Comparison of ENCODE assay signal across 8 cellular contexts in the genomic region with DNA sequence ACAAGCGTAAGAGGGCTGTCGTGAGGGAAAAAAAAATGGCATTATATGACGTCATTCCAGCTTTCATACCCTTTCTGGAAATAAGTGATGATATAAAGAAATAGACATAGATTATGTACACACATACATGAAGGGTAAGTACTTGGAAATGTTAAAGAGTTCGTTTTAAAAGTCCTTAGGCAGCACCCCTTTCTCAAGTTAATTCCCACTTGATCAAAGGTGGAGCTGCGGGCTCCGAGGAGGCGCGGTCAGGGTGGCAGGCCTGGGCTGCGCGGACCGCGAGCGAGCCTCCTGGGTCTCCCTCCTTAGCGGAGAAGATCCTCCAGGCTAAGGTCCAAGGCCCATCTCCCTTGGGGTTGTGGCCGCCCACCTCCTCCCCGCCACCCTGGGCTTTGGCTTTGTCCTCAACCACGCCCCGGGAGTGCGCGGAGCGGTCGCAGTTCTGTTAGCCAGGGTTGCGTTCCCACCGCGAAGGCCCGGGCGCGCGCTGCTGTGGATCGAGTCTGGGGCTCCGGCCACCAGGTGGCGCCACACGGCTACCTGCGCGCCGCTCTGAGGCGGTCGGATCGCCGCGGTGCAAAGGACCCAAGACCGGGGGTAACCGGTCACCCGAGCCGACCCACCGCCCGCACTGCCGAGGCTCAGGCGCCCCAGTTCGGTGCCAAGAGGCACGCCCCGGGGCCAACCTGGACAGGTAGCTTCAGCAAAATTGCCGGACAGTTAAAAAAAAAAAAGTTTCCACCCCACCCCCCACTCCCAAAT.
A peak's percentile ranks its signal among the peaks of the same experiment; 100 is the strongest.
DNase-seq lines count a peak whose midpoint lies in the region; TF ChIP-seq lines count a peak whose summit lies in the region.

No MANE protein-coding gene starts in this region.

- POLR2A ChIA-PET in HEK293T (lab: Yijun Ruan, JAX), result interaction anchor here (3.1 kb wide), 1 partner anchor 216 kb away, joined by 9 read pairs; a partner anchor contains a TSS

- no peaks in the 10 kb centered on the region for H3K4me1 ChIP-seq in breast epithelium

- CTCF ChIA-PET in HEK293T (lab: Yijun Ruan, JAX), result interaction anchor here (0.6 to 1.1 kb wide), 7 partner anchors 13 to 310 kb away, joined by 3 to 5 read pairs (median 4); no protein-coding TSS in a partner anchor

- intact Hi-C loops in breast epithelium (cut with DNase I; ENCODE audit: low total_unique reads), result no loop called here

- H3K27ac ChIP-seq in WERI-Rb-1 (peak overlapping the region; percentile 59), breast epithelium (peak overlapping the region; percentile 26 to 37)

- peak; percentile 94 for TF ChIP-seq CTCF in WERI-Rb-1 (IDR thresholded peaks at IDR 0.05; ENCODE audit: low read depth, low read length)
- TF ChIP-seq CTCF in breast epithelium (IDR thresholded peaks at IDR 0.05), result peak; percentile 79 to 85 (median 83)

- H3K4me3 ChIP-seq in WERI-Rb-1 (ENCODE audit: low read depth, low read length) (peak overlapping the region; percentile 40), breast epithelium (peak overlapping the region; percentile 43 to 71 (median 54))

- H3K27me3 ChIP-seq in WERI-Rb-1 (ENCODE audit: insufficient read depth, low read depth, severe bottlenecking), result no peaks in the 10 kb centered on the region
- H3K27me3 ChIP-seq in breast epithelium, result no peaks in the 10 kb centered on the region

- H3K36me3 ChIP-seq in WERI-Rb-1, result no peaks in the 10 kb centered on the region
- no peaks in the 10 kb centered on the region for H3K36me3 ChIP-seq in breast epithelium

- DNase-seq in GDM1 (lab: John Stamatoyannopoulos, UW) (peak; percentile 41), HEK293T (ENCODE audit: extremely low spot score) (peak; percentile 86), NCI-H1417 (lab: John Stamatoyannopoulos, UW) (peak; percentile 70 to 84 (median 78)), WERI-Rb-1 (peak; percentile 91), breast epithelium (ENCODE audit: low spot score in 2 of 2) (peak; percentile 48 to 79), islet precursor cell (peak; percentile 90), NK-92 (lab: John Stamatoyannopoulos, UW; ENCODE audit: unreplicated experiment) (no peak)
- DNase-seq in stimulated activated CD4-positive, alpha-beta T cell treated with anti-CD3 and anti-CD28 coated beads, Interleukin-12 subunit alpha, Interleukin-12 subunit beta, amount 100 ng/mL, for 4 hours, result peak; percentile 89

- H3K9me3 ChIP-seq in WERI-Rb-1 (ENCODE audit: severe bottlenecking) (no peaks in the 10 kb centered on the region), breast epithelium (no peaks in the 10 kb centered on the region)

- TF ChIP-seq POLR2A in breast epithelium (IDR thresholded peaks at IDR 0.05), result no peak

TF ChIP-seq in HEK293T, 16 proteins besides CTCF, POLR2A, EP300 and RAD21:
- TF ChIP-seq TARDBP (IDR thresholded peaks at IDR 0.05) (no peak), NFRKB (IDR thresholded peaks at IDR 0.05) (no peak), FOXM1 (IDR thresholded peaks at IDR 0.05; ENCODE audit: borderline replicate concordance) (no peak), CTBP1 (IDR thresholded peaks at IDR 0.05; ENCODE audit: borderline replicate concordance) (no peak), ELF4 (IDR thresholded peaks at IDR 0.05) (no peak), FOXA1 (IDR thresholded peaks at IDR 0.05) (no peak), FOXK2 (IDR thresholded peaks at IDR 0.05) (no peak), ARNT (IDR thresholded peaks at IDR 0.05) (no peak), HDGF (IDR thresholded peaks at IDR 0.05; ENCODE audit: borderline replicate concordance) (no peak), L3MBTL2 (conservative IDR thresholded peaks at IDR 0.05) (no peak), BHLHE40 (IDR thresholded peaks at IDR 0.05; ENCODE audit: borderline replicate concordance) (no peak), SP1 (IDR thresholded peaks at IDR 0.05) (no peak)
- TF ChIP-seq, protein P1, sequence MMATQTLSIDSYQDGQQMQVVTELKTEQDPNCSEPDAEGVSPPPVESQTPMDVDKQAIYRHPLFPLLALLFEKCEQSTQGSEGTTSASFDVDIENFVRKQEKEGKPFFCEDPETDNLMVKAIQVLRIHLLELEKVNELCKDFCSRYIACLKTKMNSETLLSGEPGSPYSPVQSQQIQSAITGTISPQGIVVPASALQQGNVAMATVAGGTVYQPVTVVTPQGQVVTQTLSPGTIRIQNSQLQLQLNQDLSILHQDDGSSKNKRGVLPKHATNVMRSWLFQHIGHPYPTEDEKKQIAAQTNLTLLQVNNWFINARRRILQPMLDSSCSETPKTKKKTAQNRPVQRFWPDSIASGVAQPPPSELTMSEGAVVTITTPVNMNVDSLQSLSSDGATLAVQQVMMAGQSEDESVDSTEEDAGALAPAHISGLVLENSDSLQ (IDR thresholded peaks at IDR 0.05), result no peak
